ENCODE assay signal across 32 cellular contexts in genomic region chr14:76125506-76125905, GRCh38.
"Had no signal": no experiment of that assay in that cellular context is flagged by ENCODE, and none has a peak within 500 bp of the region (broad histone marks: within the 10 kb centered on the region; RNA-seq: fewer than 3 reads in every experiment).

No MANE protein-coding gene starts in this region.

- H3K27me3 ChIP-seq: right atrium auricular region, right lobe of liver, testis, thyroid gland, upper lobe of left lung had no signal

- H2AFZ ChIP-seq: parathyroid adenoma had no signal

- FAIRE-seq: islet of Langerhans, kidney, urothelium cell line had no signal

- H3K9ac ChIP-seq: parathyroid adenoma had no signal

- H3K9me3 ChIP-seq: left ventricle myocardium inferior, mucosa of descending colon, neutrophil, right atrium auricular region, right lobe of liver, stomach, testis, thyroid gland, transverse colon had no signal

- H3K27ac Mint-ChIP-seq: immature natural killer cell; mesothelial cell of epicardium; naive thymus-derived CD4-positive, alpha-beta T cell; natural killer cell treated with Interleukin-12 subunit alpha and Interleukin-12 subunit beta and Interleukin-15 and Interleukin-18, amount 100 ng/mL, for 72 hours; progenitor cell of endocrine pancreas; stimulated activated naive B cell treated with anti-CD40 and anti-IgM and Interleukin-4, amounts not matched to agents 10 μg/mL and 1 μg/mL and 100 μg/mL, for 72 hours had no signal

- H3K36me3 Mint-ChIP-seq: immature natural killer cell; mesothelial cell of epicardium; natural killer cell treated with Interleukin-12 subunit alpha and Interleukin-12 subunit beta and Interleukin-15 and Interleukin-18, amount 100 ng/mL, for 72 hours; stimulated activated naive B cell treated with anti-CD40 and anti-IgM and Interleukin-4, amounts not matched to agents 10 μg/mL and 1 μg/mL and 100 μg/mL, for 72 hours had no signal

- H3K36me3 ChIP-seq: left ventricle myocardium inferior, neutrophil, right atrium auricular region, right lobe of liver, stomach, thyroid gland, transverse colon, upper lobe of left lung had no signal

- H3K79me2 ChIP-seq: parathyroid adenoma had no signal

- H3K4me3 Mint-ChIP-seq: immature natural killer cell; mesothelial cell of epicardium; naive thymus-derived CD4-positive, alpha-beta T cell; natural killer cell treated with Interleukin-12 subunit alpha and Interleukin-12 subunit beta and Interleukin-15 and Interleukin-18, amount 100 ng/mL, for 72 hours; neural crest cell; stimulated activated naive B cell treated with anti-CD40 and anti-IgM and Interleukin-4, amounts not matched to agents 10 μg/mL and 1 μg/mL and 100 μg/mL, for 72 hours had no signal

- H3K4me3 ChIP-seq: left ventricle myocardium inferior, lung, mucosa of descending colon, right atrium auricular region, right lobe of liver, skin epidermis, stomach, testis, thyroid gland, transverse colon, upper lobe of left lung had no signal

- H3K4me1 ChIP-seq: left ventricle myocardium inferior, parathyroid adenoma, right atrium auricular region, right lobe of liver, stomach, testis, thyroid gland, transverse colon, upper lobe of left lung had no signal

- H3K4me1 Mint-ChIP-seq: immature natural killer cell; mesothelial cell of epicardium; neural crest cell; stimulated activated naive B cell treated with anti-CD40 and anti-IgM and Interleukin-4, amounts not matched to agents 10 μg/mL and 1 μg/mL and 100 μg/mL, for 72 hours had no signal

- H3K9me3 Mint-ChIP-seq: immature natural killer cell; mesothelial cell of epicardium; natural killer cell treated with Interleukin-12 subunit alpha and Interleukin-12 subunit beta and Interleukin-15 and Interleukin-18, amount 100 ng/mL, for 72 hours; neural crest cell had no signal

- ATAC-seq: left colon; mucosa of descending colon; naive thymus-derived CD4-positive, alpha-beta T cell; natural killer cell treated with Interleukin-12 subunit alpha and Interleukin-12 subunit beta and Interleukin-15 and Interleukin-18, amount 100 ng/mL, for 72 hours; right lobe of liver; stimulated activated naive B cell treated with anti-CD40 and anti-IgM and Interleukin-4, amounts not matched to agents 10 μg/mL and 1 μg/mL and 100 μg/mL, for 72 hours; stimulated activated naive CD8-positive, alpha-beta T cell treated with anti-CD3 and anti-CD28 coated beads, Interleukin-15, Interleukin-2, amounts not matched to agents 100 U/mL and 50 U/mL, for 24 hours had no signal

- DNase-seq: hypothalamus; immature natural killer cell; kidney; left colon; left ventricle myocardium inferior; mesendoderm; mucosa of descending colon; naive thymus-derived CD4-positive, alpha-beta T cell; occipital lobe; stimulated activated CD4-positive, alpha-beta T cell treated with anti-CD3 and anti-CD28 coated beads, Interleukin-12 subunit alpha, Interleukin-12 subunit beta, amount 100 ng/mL, for 4 hours; stimulated activated CD4-positive, alpha-beta T cell treated with anti-CD3 and anti-CD28 coated beads, Interleukin-15, amount 100 ng/mL, for 24 hours; stimulated activated CD4-positive, alpha-beta T cell treated with anti-CD3 and anti-CD28 coated beads, Interleukin-2, amount 100 ng/mL, for 24 hours; stimulated activated CD4-positive, alpha-beta T cell treated with anti-CD3 and anti-CD28 coated beads, Interleukin-4, amount 100 ng/mL, for 1 hour; stimulated activated naive B cell treated with anti-CD40 and anti-IgM and Interleukin-4, amounts not matched to agents 10 μg/mL and 1 μg/mL and 100 μg/mL, for 72 hours; stimulated activated naive CD8-positive, alpha-beta T cell treated with anti-CD3 and anti-CD28 coated beads, Interleukin-15, Interleukin-2, amounts not matched to agents 100 U/mL and 50 U/mL, for 24 hours; stomach; testis; thyroid gland; transverse colon; upper lobe of left lung had no signal

- H3K27ac ChIP-seq: left ventricle myocardium inferior, neutrophil, parathyroid adenoma, right atrium auricular region, right lobe of liver, skin epidermis, stomach, testis, thyroid gland, transverse colon, upper lobe of left lung had no signal
